28 cellular contexts compared by ENCODE assay signal in genomic region chr9:36745977-36746376, GRCh38.
"Had no signal": no experiment of that assay in that cellular context is flagged by ENCODE, and none has a peak within 500 bp of the region (broad histone marks: within the 10 kb centered on the region; RNA-seq: fewer than 3 reads in every experiment).

No MANE protein-coding gene starts in this region.

- H3K36me3 ChIP-seq: stomach, suprapubic skin, thoracic aorta, thyroid gland, tibial artery, tibial nerve, transverse colon, upper lobe of left lung, upper lobe of right lung, uterus, vagina had no signal

- H3K4me3 Mint-ChIP-seq: stimulated activated effector memory CD8-positive, alpha-beta T cell treated with anti-CD3 and anti-CD28 coated beads, Interleukin-12 subunit alpha, Interleukin-12 subunit beta, amount 100 ng/mL, for 72 hours; stimulated activated memory B cell treated with anti-CD40 and anti-IgM and Interleukin-4, amounts not matched to agents 10 μg/mL and 1 μg/mL and 100 μg/mL, for 72 hours; stimulated activated naive B cell treated with anti-CD40 and anti-IgM and Interleukin-4, amounts not matched to agents 10 μg/mL and 1 μg/mL and 100 μg/mL, for 72 hours; stimulated activated naive CD8-positive, alpha-beta T cell treated with anti-CD3 and anti-CD28 coated beads, Interleukin-15, amount 100 ng/mL, for 72 hours; stimulated activated naive CD8-positive, alpha-beta T cell treated with anti-CD3 and anti-CD28 coated beads, Interleukin-15, Interleukin-2, amounts not matched to agents 100 ng/mL and 50 ng/mL, for 24 hours; type B pancreatic cell had no signal

- H3K4me1 Mint-ChIP-seq: stimulated activated effector memory CD8-positive, alpha-beta T cell treated with anti-CD3 and anti-CD28 coated beads, Interleukin-12 subunit alpha, Interleukin-12 subunit beta, amount 100 ng/mL, for 72 hours; stimulated activated naive CD8-positive, alpha-beta T cell treated with anti-CD3 and anti-CD28 coated beads, Interleukin-15, amount 100 ng/mL, for 72 hours had no signal

- H3K4me1 ChIP-seq: stomach, suprapubic skin, testis, thyroid gland, tibial artery, tibial nerve, transverse colon, upper lobe of left lung, upper lobe of right lung, uterus, vagina had no signal

- H3K27me3 ChIP-seq: testis, thyroid gland, upper lobe of left lung, uterus, vagina had no signal

- H3K27ac Mint-ChIP-seq: stimulated activated effector memory CD8-positive, alpha-beta T cell treated with anti-CD3 and anti-CD28 coated beads, Interleukin-12 subunit alpha, Interleukin-12 subunit beta, amount 100 ng/mL, for 72 hours; stimulated activated memory B cell treated with anti-CD40 and anti-IgM and Interleukin-4, amounts not matched to agents 10 μg/mL and 1 μg/mL and 100 μg/mL, for 72 hours; stimulated activated naive B cell treated with anti-CD40 and anti-IgM and Interleukin-4, amounts not matched to agents 10 μg/mL and 1 μg/mL and 100 μg/mL, for 72 hours; stimulated activated naive CD8-positive, alpha-beta T cell treated with anti-CD3 and anti-CD28 coated beads, Interleukin-15, Interleukin-2, amounts not matched to agents 100 ng/mL and 50 ng/mL, for 24 hours; type B pancreatic cell had no signal

- H3K27ac ChIP-seq: stomach, suprapubic skin, testis, thoracic aorta, thyroid gland, tibial artery, tibial nerve, transverse colon, upper lobe of left lung, upper lobe of right lung, uterus, vagina had no signal

- DNase-seq: stimulated activated CD4-positive, alpha-beta T cell treated with anti-CD3 and anti-CD28 coated beads, Interleukin-2, amount 100 ng/mL, for 48 hours; stimulated activated CD4-positive, alpha-beta T cell treated with anti-CD3 and anti-CD28 coated beads, Interleukin-4, amount 100 ng/mL, for 1 hour; stimulated activated CD4-positive, alpha-beta T cell treated with anti-CD3 and anti-CD28 coated beads, Interleukin-4, amount 100 ng/mL, for 24 hours; stimulated activated CD4-positive, alpha-beta T cell treated with anti-CD3 and anti-CD28 coated beads, Interleukin-4, amount 100 ng/mL, for 4 hours; stimulated activated CD8-positive, alpha-beta memory T cell treated with anti-CD3 and anti-CD28 coated beads, Interleukin-4, amount 100 ng/mL, for 48 hours; stimulated activated naive B cell treated with anti-CD40 and anti-IgM and Interleukin-4, amounts not matched to agents 10 μg/mL and 1 μg/mL and 100 μg/mL, for 72 hours; stimulated activated naive CD4-positive, alpha-beta T cell; stimulated activated naive CD4-positive, alpha-beta T cell treated with Interleukin-2 at 50 U/mL for 16 hours; stimulated activated naive CD8-positive, alpha-beta T cell treated with anti-CD3 and anti-CD28 coated beads, Interleukin-15, amount 100 ng/mL, for 72 hours; stimulated activated naive CD8-positive, alpha-beta T cell treated with anti-CD3 and anti-CD28 coated beads, Interleukin-15, Interleukin-2, amounts not matched to agents 100 U/mL and 50 U/mL, for 24 hours; stomach; substantia nigra; testis; thyroid gland; tibial artery; transverse colon; trophoblast cell; upper lobe of left lung; upper lobe of right lung; uterus had no signal

- H3K36me3 Mint-ChIP-seq: stimulated activated effector memory CD8-positive, alpha-beta T cell treated with anti-CD3 and anti-CD28 coated beads, Interleukin-12 subunit alpha, Interleukin-12 subunit beta, amount 100 ng/mL, for 72 hours; stimulated activated memory B cell treated with anti-CD40 and anti-IgM and Interleukin-4, amounts not matched to agents 10 μg/mL and 1 μg/mL and 100 μg/mL, for 72 hours; type B pancreatic cell had no signal

- H3K4me3 ChIP-seq: stomach, suprapubic skin, testis, thoracic aorta, thyroid gland, tibial artery, tibial nerve, transverse colon, upper lobe of left lung, upper lobe of right lung, uterus, vagina had no signal

- H3K9me3 Mint-ChIP-seq: stimulated activated effector memory CD8-positive, alpha-beta T cell treated with anti-CD3 and anti-CD28 coated beads, Interleukin-12 subunit alpha, Interleukin-12 subunit beta, amount 100 ng/mL, for 72 hours; stimulated activated memory B cell treated with anti-CD40 and anti-IgM and Interleukin-4, amounts not matched to agents 10 μg/mL and 1 μg/mL and 100 μg/mL, for 72 hours; stimulated activated naive CD8-positive, alpha-beta T cell treated with anti-CD3 and anti-CD28 coated beads, Interleukin-15, Interleukin-2, amounts not matched to agents 100 ng/mL and 50 ng/mL, for 24 hours; type B pancreatic cell had no signal

- H3K9me3 ChIP-seq: stomach, suprapubic skin, testis, thoracic aorta, thyroid gland, tibial artery, tibial nerve, transverse colon, upper lobe of left lung, upper lobe of right lung, uterus, vagina had no signal
